Comparison of ENCODE assay signal across 8 cellular contexts in the genomic region with DNA sequence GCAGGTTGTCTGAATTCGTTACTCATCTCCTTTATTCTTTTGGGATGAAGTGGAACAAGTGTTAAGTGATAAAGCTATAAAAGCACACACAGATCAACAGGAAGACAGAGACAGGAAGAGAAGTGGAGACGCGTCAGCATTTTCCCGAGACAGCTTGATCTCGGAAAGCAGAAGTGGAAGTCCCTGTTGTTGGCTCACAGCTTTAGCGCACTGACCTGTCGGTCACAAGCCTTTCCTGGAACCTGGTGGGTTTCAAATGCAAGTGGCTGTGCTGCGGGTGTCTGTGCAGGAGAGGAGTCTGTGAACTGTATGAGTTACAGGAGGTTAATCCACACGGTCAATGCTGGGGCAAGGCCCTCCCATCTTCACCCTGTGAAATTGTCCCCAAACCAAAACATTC.
DNase-seq lines count a peak whose midpoint lies in the region; ATAC-seq lines count a peak whose summit lies in the region.

No MANE protein-coding gene starts in this region.

- H3K27me3 Mint-ChIP-seq in CD4-positive, alpha-beta memory T cell = no peaks in the 10 kb centered on the region
- no peaks in the 10 kb centered on the region for H3K27me3 Mint-ChIP-seq in activated CD8-positive, alpha-beta T cell treated with anti-CD3 and anti-CD28 coated beads, Interleukin-2, amount 10 ng/mL, durations not matched to agents 7 days and 5 days (ENCODE audit: low read depth)

- peaks cover 6 to 8% (median 7%) of the 10 kb centered on the region in 4 donors for H3K4me1 Mint-ChIP-seq in CD4-positive, alpha-beta memory T cell
- peaks cover 8% of the 10 kb centered on the region for H3K4me1 Mint-ChIP-seq in activated CD8-positive, alpha-beta T cell treated with anti-CD3 and anti-CD28 coated beads, Interleukin-2, amount 10 ng/mL, durations not matched to agents 7 days and 5 days (ENCODE audit: low read depth)

- POLR2A ChIA-PET in CD4-positive, alpha-beta memory T cell (lab: Charles Lee; ENCODE audit: partially characterized antibody) = interaction anchor here (0.9 to 1.5 kb wide), 2 partner anchors 66 to 118 kb away, joined by 3 to 6 read pairs; no protein-coding TSS in a partner anchor
- POLR2A ChIA-PET in activated CD8-positive, alpha-beta T cell treated with anti-CD3 and anti-CD28 coated beads, Interleukin-2, amount 10 ng/mL, durations not matched to agents 7 days and 5 days (lab: Charles Lee) = no interaction called here

- H3K27ac ChIP-seq in CD4-positive, alpha-beta memory T cell (ENCODE audit: low read depth, low read length) = peak overlapping the region; percentile 22
- H3K27ac ChIP-seq in layer of hippocampus (ENCODE audit: low read depth, low read length) = peak overlapping the region; percentile 40
- H3K27ac ChIP-seq in thymus (ENCODE audit: low read depth) = no peak overlapping the region

- H3K36me3 Mint-ChIP-seq in CD4-positive, alpha-beta memory T cell = no peaks in the 10 kb centered on the region
- no peaks in the 10 kb centered on the region for H3K36me3 Mint-ChIP-seq in activated CD8-positive, alpha-beta T cell treated with anti-CD3 and anti-CD28 coated beads, Interleukin-2, amount 10 ng/mL, durations not matched to agents 7 days and 5 days (ENCODE audit: low read depth)

- no peaks in the 10 kb centered on the region for H3K9me3 ChIP-seq in CD4-positive, alpha-beta memory T cell (ENCODE audit: control insufficient read depth in 1 of 2, low read length in 2 of 2)
- no peaks in the 10 kb centered on the region for H3K9me3 ChIP-seq in thymus (ENCODE audit: control insufficient read depth)

- H3K4me3 ChIP-seq in CD4-positive, alpha-beta memory T cell (ENCODE audit: low read length in 2 of 2) = peak overlapping the region in 1 of 2 donors; percentile 16
- H3K4me3 ChIP-seq in thymus (ENCODE audit: low read length) = peak overlapping the region; percentile 3

- H3K4me1 ChIP-seq in CD4-positive, alpha-beta memory T cell (ENCODE audit: insufficient read depth, low read length) = peaks cover 11% of the 10 kb centered on the region
- peaks cover 2% of the 10 kb centered on the region for H3K4me1 ChIP-seq in thymus (ENCODE audit: control insufficient read depth, insufficient read depth, low read length)

- H3K9me3 Mint-ChIP-seq in CD4-positive, alpha-beta memory T cell = no peaks in the 10 kb centered on the region
- no peaks in the 10 kb centered on the region for H3K9me3 Mint-ChIP-seq in activated CD8-positive, alpha-beta T cell treated with anti-CD3 and anti-CD28 coated beads, Interleukin-2, amount 10 ng/mL, durations not matched to agents 7 days and 5 days (ENCODE audit: insufficient read depth)

- peak in 4 of 5 donors; percentile 12 to 24 (median 16) for DNase-seq in CD4-positive, alpha-beta memory T cell
- peak; percentile 33 for DNase-seq in activated CD8-positive, alpha-beta T cell treated with anti-CD3 and anti-CD28 coated beads, Interleukin-2, amount 10 ng/mL, durations not matched to agents 7 days and 5 days
- DNase-seq in T1000 (lab: John Stamatoyannopoulos, UW) = no peak
- DNase-seq in effector CD4-positive, alpha-beta T cell = no peak

- no peaks in the 10 kb centered on the region for H3K27me3 ChIP-seq in CD4-positive, alpha-beta memory T cell (ENCODE audit: insufficient read depth, low read length)
- H3K27me3 ChIP-seq in layer of hippocampus (ENCODE audit: control insufficient read depth, insufficient read depth, low read length) = no peaks in the 10 kb centered on the region
- H3K27me3 ChIP-seq in thymus (ENCODE audit: control insufficient read depth, insufficient read depth) = no peaks in the 10 kb centered on the region

- H3K36me3 ChIP-seq in CD4-positive, alpha-beta memory T cell (ENCODE audit: insufficient read depth, low read length) = no peaks in the 10 kb centered on the region
- H3K36me3 ChIP-seq in thymus (ENCODE audit: control insufficient read depth, insufficient read depth) = no peaks in the 10 kb centered on the region

- CTCF ChIA-PET in CD4-positive, alpha-beta memory T cell (lab: Charles Lee; ENCODE audit: partially characterized antibody) = interaction anchor here (1.0 kb wide), 1 partner anchor 210 kb away, joined by 3 read pairs; no protein-coding TSS in a partner anchor
- CTCF ChIA-PET in activated CD8-positive, alpha-beta T cell treated with anti-CD3 and anti-CD28 coated beads, Interleukin-2, amount 10 ng/mL, durations not matched to agents 7 days and 5 days (lab: Charles Lee) = interaction anchor here (0.7 to 1.1 kb wide), 3 partner anchors 10 to 67 kb away, joined by 3 to 5 read pairs (median 4); no protein-coding TSS in a partner anchor

- peak overlapping the region; percentile 67 to 91 (median 77) for H3K4me3 Mint-ChIP-seq in CD4-positive, alpha-beta memory T cell
- peak overlapping the region; percentile 7 for H3K4me3 Mint-ChIP-seq in activated CD8-positive, alpha-beta T cell treated with anti-CD3 and anti-CD28 coated beads, Interleukin-2, amount 10 ng/mL, durations not matched to agents 7 days and 5 days

- 9% methylated on average over 9 of the region's 9 CpGs for WGBS in thymus

- intact Hi-C loops in CD4-positive, alpha-beta memory T cell (cut with micrococcal nuclease) = loop anchor here (5.0 kb wide), 1 partner anchor 119 kb away; a partner anchor contains a TSS

- H3K27ac Mint-ChIP-seq in CD4-positive, alpha-beta memory T cell = peak overlapping the region; percentile 47 to 95 (median 91)
- H3K27ac Mint-ChIP-seq in activated CD8-positive, alpha-beta T cell treated with anti-CD3 and anti-CD28 coated beads, Interleukin-2, amount 10 ng/mL, durations not matched to agents 7 days and 5 days = peak overlapping the region; percentile 39

- ATAC-seq in GM19397 (IDR thresholded peaks at IDR 0.05; ENCODE audit: unreplicated experiment) = peak; percentile 85
- ATAC-seq in HG03378 (IDR thresholded peaks at IDR 0.05; ENCODE audit: unreplicated experiment) = peak; percentile 90
- no peak for ATAC-seq in activated CD8-positive, alpha-beta T cell treated with anti-CD3 and anti-CD28 coated beads, Interleukin-2, amount 10 ng/mL, durations not matched to agents 7 days and 5 days

Comparison
In these comparisons a context has a peak if more than half of its experiments do, and no peak if none do; other contexts are left out.
1. DNase-seq: peak in CD4-positive, alpha-beta memory T cell (4 of 5) and activated CD8-positive, alpha-beta T cell treated with anti-CD3 and anti-CD28 coated beads, Interleukin-2, amount 10 ng/mL, durations not matched to agents 7 days and 5 days (single experiment); none in T1000 (single experiment) and effector CD4-positive, alpha-beta T cell (single experiment).